ENCODE assay signal across 8 cellular contexts in the genomic region with DNA sequence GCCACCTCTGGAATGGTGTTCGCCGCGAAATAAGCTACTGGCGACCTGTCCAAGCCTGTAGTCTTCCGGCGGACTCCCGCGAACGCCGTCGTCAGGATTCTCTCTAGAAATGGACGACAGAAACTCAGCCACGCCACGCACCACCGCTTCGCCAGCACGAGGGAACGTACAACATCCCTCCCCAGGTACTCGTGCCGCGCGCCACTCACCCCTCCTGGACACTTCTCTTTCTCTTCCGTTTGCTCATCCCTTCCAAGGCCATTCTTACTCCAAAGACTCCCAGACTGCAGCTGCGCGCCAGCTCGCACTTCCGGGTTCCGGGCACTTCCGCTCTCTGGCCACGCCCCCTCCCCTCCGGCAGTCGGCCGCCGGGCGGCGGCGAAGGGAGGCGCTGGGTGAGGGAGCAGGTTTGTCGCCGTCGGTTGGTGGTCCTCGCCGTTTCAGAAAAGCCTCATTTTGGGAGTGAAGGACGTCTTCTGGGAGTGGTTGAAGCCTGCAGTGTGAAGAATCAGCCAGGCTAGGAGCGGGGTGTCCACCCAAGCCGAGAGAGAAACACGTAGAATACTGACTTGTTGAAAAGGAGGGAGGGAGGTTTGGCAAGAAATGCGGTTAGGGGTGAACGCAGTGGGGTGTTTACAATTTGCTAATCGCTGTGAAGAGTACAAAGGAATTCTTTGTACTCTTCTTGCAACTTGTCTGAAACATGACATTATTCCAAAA. TPM values are rescaled to one million over a fixed set of nuclear protein-coding genes. Genes with fewer than 3 reads are reported as not detected.
A peak's percentile ranks its signal among the peaks of the same experiment; 100 is the strongest.
DNase-seq lines count a peak whose midpoint lies in the region; ATAC-seq, FAIRE-seq and TF ChIP-seq lines count a peak whose summit lies in the region.

A gene with protein sequence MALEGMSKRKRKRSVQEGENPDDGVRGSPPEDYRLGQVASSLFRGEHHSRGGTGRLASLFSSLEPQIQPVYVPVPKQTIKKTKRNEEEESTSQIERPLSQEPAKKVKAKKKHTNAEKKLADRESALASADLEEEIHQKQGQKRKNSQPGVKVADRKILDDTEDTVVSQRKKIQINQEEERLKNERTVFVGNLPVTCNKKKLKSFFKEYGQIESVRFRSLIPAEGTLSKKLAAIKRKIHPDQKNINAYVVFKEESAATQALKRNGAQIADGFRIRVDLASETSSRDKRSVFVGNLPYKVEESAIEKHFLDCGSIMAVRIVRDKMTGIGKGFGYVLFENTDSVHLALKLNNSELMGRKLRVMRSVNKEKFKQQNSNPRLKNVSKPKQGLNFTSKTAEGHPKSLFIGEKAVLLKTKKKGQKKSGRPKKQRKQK (minus strand): TSS at position 286 of the 720 bp plus-strand sequence. CDS start 24 bp downstream, at position 262.

- H3K4me3 ChIP-seq in GM12875 (ENCODE audit: low read depth, low read length) (peak within 1 kb of the TSS; percentile 96), pancreas (peak within 1 kb of the TSS; percentile 53 to 83 (median 76)), thyroid gland (replicated peaks in 1 of 3) (peak within 1 kb of the TSS; percentile 43 to 64 (median 53))

- H3K4me1 ChIP-seq in pancreas (peaks cover 0 to 10% (median 6%) of the 10 kb centered on the region in 3 donors), thyroid gland (peaks cover 13 to 17% of the 10 kb centered on the region in 2 donors)

- H3K36me3 ChIP-seq in pancreas, result peaks cover 0 to 3% (median 0%) of the 10 kb centered on the region in 3 donors
- peaks cover 6 to 13% of the 10 kb centered on the region in 2 donors for H3K36me3 ChIP-seq in thyroid gland

- peak within 1 kb of the TSS; percentile 84 to 90 (median 86) for H3K27ac ChIP-seq in pancreas
- peak within 1 kb of the TSS; percentile 82 to 84 (median 83) for H3K27ac ChIP-seq in thyroid gland

- ATAC-seq in HG02763 (IDR thresholded peaks at IDR 0.05; ENCODE audit: unreplicated experiment) (peak; percentile 94), Right ventricle myocardium superior (ENCODE audit: poor library complexity) (peak; percentile 99), pancreas (peak; percentile 97 to 100 (median 99))

- no peak for FAIRE-seq in pancreas (lab: Jason Lieb, UNC)

- peak; percentile 97 to 100 for TF ChIP-seq POLR2A in thyroid gland (IDR thresholded peaks at IDR 0.05)

- H3K9me3 ChIP-seq in pancreas, result no peaks in the 10 kb centered on the region
- no peaks in the 10 kb centered on the region for H3K9me3 ChIP-seq in thyroid gland

- no peaks in the 10 kb centered on the region for H3K27me3 ChIP-seq in pancreas
- H3K27me3 ChIP-seq in thyroid gland, result no peaks in the 10 kb centered on the region

- DNase-seq in NCI-H1417 treated with DMSO at 0.1 percent for 48 hours (lab: John Stamatoyannopoulos, UW) (peak; percentile 53), SW480 (ENCODE audit: low spot score) (peak; percentile 92), Right ventricle myocardium superior (peak; percentile 96), pancreas (peak; percentile 89 to 96 (median 91)), thyroid gland (peak; percentile 91 to 92)
- peak; percentile 89 for DNase-seq in activated naive CD8-positive, alpha-beta T cell treated with anti-CD3 and anti-CD28 coated beads, Interleukin-2, amount 50 U/mL, for 16 hours (ENCODE audit: low read depth, low spot score)

- intact Hi-C loops in Right ventricle myocardium superior (cut with DNase I) (no loop called here), pancreas (cut with DNase I) (no loop called here), thyroid gland (cut with DNase I) (no loop called here)

- 0% methylated on average over 50 of the region's 50 CpGs for WGBS in pancreas, 2 donors
- WGBS in thyroid gland, 2 donors, result 0% methylated on average over 42 to 50 of the region's 50 CpGs

- TF ChIP-seq CTCF in GM12875 (IDR thresholded peaks at IDR 0.05; ENCODE audit: borderline replicate concordance, insufficient read depth, low read depth, low read length) (0 out of 2 replicates have a peak, but pooled peaks have one; percentile 19), pancreas (IDR thresholded peaks at IDR 0.05) (peak in 1 of 4 donors; percentile 22), thyroid gland (IDR thresholded peaks at IDR 0.05) (peak in 3 of 6 experiments; percentile 32 to 44 (median 33))

RNA-seq across cellular contexts. Expression of the gene that starts here (rescaled TPM):
- total RNA-seq in Right ventricle myocardium superior (50.1 TPM), pancreas (10 to 100 TPM; 13.5 to 33.9 (median 23.4) TPM), thyroid gland (10 to 100 TPM; 25.4 to 67.9 (median 53.1) TPM)
- polyA plus RNA-seq in pancreas, result 10 to 100 TPM; 43.2 to 45.1 TPM

Comparison
In these comparisons a context has a peak if more than half of its experiments do, and no peak if none do; other contexts are left out.
1. Peak in every context shown above with its lines: DNase-seq, ATAC-seq, H3K4me3 ChIP-seq and H3K27ac ChIP-seq.